ENCODE assay signal across 17 cellular contexts in genomic region chr7:103636153-103636552, GRCh38.
A peak's percentile ranks its signal among the peaks of the same experiment; 100 is the strongest.
DNase-seq lines count a peak whose midpoint lies in the region; ATAC-seq, FAIRE-seq and TF ChIP-seq lines count a peak whose summit lies in the region.
"Had no signal": no experiment of that assay in that cellular context is flagged by ENCODE, and none has a peak within 500 bp of the region (broad histone marks: within the 10 kb centered on the region; RNA-seq: fewer than 3 reads in every experiment).

No MANE protein-coding gene starts in this region.

- in situ Hi-C loops in HepG2 (cut with HindIII; ENCODE audit: extremely low pct_ligation_motif_present, low pct_unique_long_range_greater_than_20kb): no loop called here

- CTCF ChIA-PET in HepG2 (lab: Yijun Ruan, JAX; ENCODE audit: low intra/inter-chr PET ratio, low total read pairs): no interaction called here

- H3K9me3 ChIP-seq in HepG2 (ENCODE audit: low read length): no peaks in the 10 kb centered on the region
- H3K9me3 ChIP-seq in right lobe of liver: no peaks in the 10 kb centered on the region
- no peaks in the 10 kb centered on the region for H3K9me3 ChIP-seq in adipocyte (ENCODE audit: control insufficient read depth, low read length)
- no peaks in the 10 kb centered on the region for H3K9me3 ChIP-seq in esophagus muscularis mucosa
- H3K9me3 ChIP-seq: testis had no signal

- H3K4me2 ChIP-seq in HepG2 (ENCODE audit: low read depth, low read length): no peak overlapping the region

- TF ChIP-seq CTCF in HepG2 (CRISPR knock-in tag; IDR thresholded peaks at IDR 0.05): no peak
- TF ChIP-seq CTCF in right lobe of liver (IDR thresholded peaks at IDR 0.05): no peak
- TF ChIP-seq CTCF in fibroblast of pulmonary artery (IDR thresholded peaks at IDR 0.05; ENCODE audit: low read length, missing control alignments): no peak
- TF ChIP-seq CTCF in esophagus muscularis mucosa (IDR thresholded peaks at IDR 0.05): no peak

- no peak overlapping the region for H2AFZ ChIP-seq in HepG2 (ENCODE audit: low read length)

- no peak for ATAC-seq in HepG2
- no peak for ATAC-seq in right lobe of liver
- ATAC-seq in GM21528 (IDR thresholded peaks at IDR 0.05; ENCODE audit: low FRiP score, unreplicated experiment): no peak
- ATAC-seq: left lobe of liver, T-helper 17 cell had no signal

- TF ChIP-seq POLR2A in HepG2 (IDR thresholded peaks at IDR 0.05; ENCODE audit: insufficient read depth in 1 of 2, low read depth in 2 of 2, low read length in 2 of 2) (no peak), right lobe of liver (IDR thresholded peaks at IDR 0.05) (no peak), esophagus muscularis mucosa (IDR thresholded peaks at IDR 0.05; ENCODE audit: low read depth) (no peak)

- H3K79me2 ChIP-seq in HepG2 (ENCODE audit: insufficient read depth, low read length): no peaks in the 10 kb centered on the region

- H3K9ac ChIP-seq in HepG2 (ENCODE audit: insufficient read depth, low read depth, low read length): no peak overlapping the region
- peak overlapping the region; percentile 48 for H3K9ac ChIP-seq in adipocyte (ENCODE audit: low read length)

- FAIRE-seq in HepG2 (lab: Jason Lieb, UNC): no peak
- FAIRE-seq in urothelium cell line (lab: Jason Lieb, UNC): no peak

- intact Hi-C loops in HepG2 (cut with micrococcal nuclease; ENCODE audit: unreplicated experiment): no loop called here
- intact Hi-C loops in right lobe of liver (cut with DNase I): no loop called here
- intact Hi-C loops in esophagus muscularis mucosa (cut with DNase I): no loop called here

- H3K4me1 ChIP-seq in HepG2 (ENCODE audit: insufficient read depth, low read length) (no peaks in the 10 kb centered on the region), right lobe of liver (no peaks in the 10 kb centered on the region), adipocyte (ENCODE audit: control insufficient read depth, insufficient read depth, low read length) (peaks cover 43% of the 10 kb centered on the region), esophagus muscularis mucosa (no peaks in the 10 kb centered on the region)
- H3K4me1 ChIP-seq: testis had no signal

- H3K4me3 ChIP-seq in HepG2 (replicated peaks in 1 of 3; ENCODE audit: insufficient read depth in 1 of 3, low read depth in 2 of 3, low read length in 3 of 3) (no peak overlapping the region), right lobe of liver (no peak overlapping the region), adipocyte (ENCODE audit: low read length) (no peak overlapping the region), fibroblast of pulmonary artery (replicated peaks; ENCODE audit: low read depth, low read length) (no peak overlapping the region), esophagus muscularis mucosa (no peak overlapping the region)
- H3K4me3 ChIP-seq: testis had no signal

- 73% methylated on average over 5 of the region's 5 CpGs for WGBS in HepG2 (ENCODE audit: low lambda C conversion rate)
- 77% methylated on average over 5 of the region's 5 CpGs for WGBS in right lobe of liver (ENCODE audit: insufficient coverage, low coverage, low lambda C conversion rate, missing lambda C conversion rate)
- WGBS in esophagus muscularis mucosa: 74% methylated on average over 5 of the region's 5 CpGs

- no peak for TF ChIP-seq RAD21 in HepG2 (CRISPR knock-in tag; IDR thresholded peaks at IDR 0.05)

- no peaks in the 10 kb centered on the region for H4K20me1 ChIP-seq in HepG2 (ENCODE audit: insufficient read depth, low read length)

- H3K27me3 ChIP-seq in HepG2 (ENCODE audit: control insufficient read depth in 1 of 2, insufficient read depth in 2 of 2, low read length in 2 of 2) (no peaks in the 10 kb centered on the region), right lobe of liver (no peaks in the 10 kb centered on the region), adipocyte (replicated peaks; ENCODE audit: control insufficient read depth, insufficient read depth, low read length) (no peaks in the 10 kb centered on the region), esophagus muscularis mucosa (no peaks in the 10 kb centered on the region)
- H3K27me3 ChIP-seq: testis had no signal

- no TSS peak for BruUV-seq in HepG2 (replicated peaks; lab: Mats Ljungman, UMichigan)

- DNase-seq in HepG2 (ENCODE audit: low spot score) (no peak), right lobe of liver (no peak), adipocyte (ENCODE audit: low read depth) (no peak), fibroblast of pulmonary artery (ENCODE audit: low read depth) (peak; percentile 52), urothelium cell line (ENCODE audit: low spot score) (peak; percentile 62), esophagus muscularis mucosa (ENCODE audit: extremely low spot score) (no peak), substantia nigra (lab: John Stamatoyannopoulos, UW) (no peak)
- DNase-seq: 8988T; activated naive CD8-positive, alpha-beta T cell treated with anti-CD3 and anti-CD28 coated beads for 36 hours; CD4-positive, CD25-positive, alpha-beta regulatory T cell; cerebellar nuclear complex; Karpas-422; NCI-H2029 treated with DMSO at 0.1 percent for 48 hours; T-helper 17 cell; testis had no signal

- H3K27ac ChIP-seq in HepG2 (ENCODE audit: extremely low read length, insufficient read depth, low read length) (no peak overlapping the region), right lobe of liver (no peak overlapping the region), esophagus muscularis mucosa (replicated peaks in 1 of 4) (no peak overlapping the region), substantia nigra (ENCODE audit: low read depth, low read length, poor library complexity, severe bottlenecking) (no peak overlapping the region)
- H3K27ac ChIP-seq: testis had no signal

- POLR2A ChIA-PET in HepG2 (lab: Yijun Ruan, JAX): no interaction called here

- H3K36me3 ChIP-seq in HepG2 (replicated peaks in 1 of 2; ENCODE audit: control insufficient read depth in 1 of 2, insufficient read depth in 2 of 2, low read length in 2 of 2): peaks cover 0 to 28% of the 10 kb centered on the region in 2 experiments; a peak in 3 of 5 replicates
- H3K36me3 ChIP-seq in right lobe of liver: no peaks in the 10 kb centered on the region
- H3K36me3 ChIP-seq in adipocyte (ENCODE audit: control insufficient read depth, insufficient read depth, low read length, severe bottlenecking): no peaks in the 10 kb centered on the region
- no peaks in the 10 kb centered on the region for H3K36me3 ChIP-seq in esophagus muscularis mucosa

- TF ChIP-seq EP300 in HepG2 (IDR thresholded peaks at IDR 0.05; ENCODE audit: low read depth in 2 of 2, low read length in 2 of 2) (no peak), HepG2 (CRISPR knock-in tag; IDR thresholded peaks at IDR 0.05; ENCODE audit: borderline replicate concordance) (no peak), esophagus muscularis mucosa (IDR thresholded peaks at IDR 0.05) (no peak)

TF ChIP-seq in HepG2, 621 proteins besides CTCF, POLR2A, EP300 and RAD21 (continues in another document):
- TF ChIP-seq MIER2 (CRISPR knock-in tag; IDR thresholded peaks at IDR 0.05): peak; percentile 91
- TF ChIP-seq ZFP36L2 (CRISPR knock-in tag; IDR thresholded peaks at IDR 0.05): no peak
- TF ChIP-seq RBFOX2 (IDR thresholded peaks at IDR 0.05; ENCODE audit: low read depth, low read length): no peak
- TF ChIP-seq SNAPC5 (CRISPR knock-in tag; IDR thresholded peaks at IDR 0.05; ENCODE audit: borderline replicate concordance): no peak
- TF ChIP-seq DMTF1 (CRISPR knock-in tag; IDR thresholded peaks at IDR 0.05): no peak
- TF ChIP-seq ZNF510 (CRISPR knock-in tag; IDR thresholded peaks at IDR 0.05; ENCODE audit: low read depth): no peak
- no peak for TF ChIP-seq TFAP4 (IDR thresholded peaks at IDR 0.05; ENCODE audit: borderline replicate concordance, low read depth)
- TF ChIP-seq NFE2L2 (IDR thresholded peaks at IDR 0.05; ENCODE audit: low read length): no peak
- no peak for TF ChIP-seq ZNF576 (CRISPR knock-in tag; IDR thresholded peaks at IDR 0.05)
- no peak for TF ChIP-seq HNRNPK (IDR thresholded peaks at IDR 0.05; ENCODE audit: low read depth, low read length, poor library complexity, severe bottlenecking)

Comparison
In these comparisons a context has a peak if more than half of its experiments do, and no peak if none do; other contexts are left out.
1. DNase-seq: peak in fibroblast of pulmonary artery (single experiment) and urothelium cell line (single experiment); none in HepG2 (single experiment), right lobe of liver (0 of 3), adipocyte (single experiment), esophagus muscularis mucosa (single experiment) and substantia nigra (0 of 49).